8 cellular contexts compared by ENCODE assay signal in genomic region chr14:24369463-24369862, GRCh38. TPM values are rescaled to one million over a fixed set of nuclear protein-coding genes. Genes with fewer than 3 reads are reported as not detected.
DNase-seq lines count a peak whose midpoint lies in the region; ATAC-seq and TF ChIP-seq lines count a peak whose summit lies in the region.

No MANE protein-coding gene starts in this region.

- intact Hi-C loops in activated CD8-positive, alpha-beta T cell treated with anti-CD3 and anti-CD28 coated beads for 36 hours (cut with micrococcal nuclease): loop anchor here (5.0 kb wide), 1 partner anchor 63 kb away; no protein-coding TSS in a partner anchor
- intact Hi-C loops in breast epithelium (cut with DNase I; ENCODE audit: low total_unique reads): loop anchor here (2.0 to 5.0 kb wide), 2 partner anchors 37 to 61 kb away; no protein-coding TSS in a partner anchor

- H3K27ac ChIP-seq in breast epithelium (peak overlapping the region; percentile 93 to 98), mucosa of rectum (ENCODE audit: low read depth in 2 of 2, low read length in 2 of 2) (peak overlapping the region; percentile 52 to 77), thoracic aorta (peak overlapping the region; percentile 98)

- peak overlapping the region; percentile 17 for H3K4me3 Mint-ChIP-seq in activated CD8-positive, alpha-beta T cell treated with anti-CD3 and anti-CD28 coated beads for 36 hours
- no peak overlapping the region for H3K4me3 Mint-ChIP-seq in activated CD8-positive, alpha-beta T cell treated with anti-CD3 and anti-CD28 coated beads, Interleukin-2, amount 10 ng/mL, durations not matched to agents 7 days and 5 days

- H3K4me1 ChIP-seq in breast epithelium (peaks cover 4 to 5% of the 10 kb centered on the region in 2 donors), mucosa of rectum (ENCODE audit: control insufficient read depth in 2 of 2, insufficient read depth in 2 of 2, low read length in 2 of 2) (peaks cover 17 to 29% of the 10 kb centered on the region in 2 donors), thoracic aorta (ENCODE audit: control insufficient read depth in 1 of 2, low read depth in 2 of 2) (peaks cover 10 to 38% of the 10 kb centered on the region in 2 donors)

- peaks cover 32% of the 10 kb centered on the region for H3K4me1 Mint-ChIP-seq in activated CD8-positive, alpha-beta T cell treated with anti-CD3 and anti-CD28 coated beads for 36 hours (ENCODE audit: low read depth)
- H3K4me1 Mint-ChIP-seq in activated CD8-positive, alpha-beta T cell treated with anti-CD3 and anti-CD28 coated beads, Interleukin-2, amount 10 ng/mL, durations not matched to agents 7 days and 5 days (ENCODE audit: low read depth): peaks cover 31% of the 10 kb centered on the region

- ATAC-seq in activated CD8-positive, alpha-beta T cell treated with anti-CD3 and anti-CD28 coated beads for 36 hours: no peak
- no peak for ATAC-seq in activated CD8-positive, alpha-beta T cell treated with anti-CD3 and anti-CD28 coated beads, Interleukin-2, amount 10 ng/mL, durations not matched to agents 7 days and 5 days
- ATAC-seq in thoracic aorta (ENCODE audit: insufficient number of reproducible peaks, low FRiP score, low read depth): no peak
- ATAC-seq in HG03432 (IDR thresholded peaks at IDR 0.05; ENCODE audit: unreplicated experiment): no peak

- no peaks in the 10 kb centered on the region for H3K9me3 Mint-ChIP-seq in activated CD8-positive, alpha-beta T cell treated with anti-CD3 and anti-CD28 coated beads for 36 hours
- no peaks in the 10 kb centered on the region for H3K9me3 Mint-ChIP-seq in activated CD8-positive, alpha-beta T cell treated with anti-CD3 and anti-CD28 coated beads, Interleukin-2, amount 10 ng/mL, durations not matched to agents 7 days and 5 days (ENCODE audit: insufficient read depth)

- no peak overlapping the region for H3K9ac ChIP-seq in mucosa of rectum (ENCODE audit: low read depth in 1 of 2, low read length in 2 of 2)

- H3K27me3 ChIP-seq in breast epithelium: no peaks in the 10 kb centered on the region
- peaks cover 0 to 2% of the 10 kb centered on the region in 2 donors for H3K27me3 ChIP-seq in mucosa of rectum (ENCODE audit: control insufficient read depth in 2 of 2, insufficient read depth in 2 of 2, low read length in 2 of 2)
- H3K27me3 ChIP-seq in thoracic aorta (replicated peaks; ENCODE audit: insufficient read depth): no peaks in the 10 kb centered on the region

- TF ChIP-seq CTCF in activated CD8-positive, alpha-beta T cell treated with anti-CD3 and anti-CD28 coated beads for 36 hours (IDR thresholded peaks at IDR 0.05): no peak
- TF ChIP-seq CTCF in breast epithelium (IDR thresholded peaks at IDR 0.05) (no peak), thoracic aorta (IDR thresholded peaks at IDR 0.05) (no peak)

- H3K27me3 Mint-ChIP-seq in activated CD8-positive, alpha-beta T cell treated with anti-CD3 and anti-CD28 coated beads for 36 hours: peaks cover 33% of the 10 kb centered on the region
- H3K27me3 Mint-ChIP-seq in activated CD8-positive, alpha-beta T cell treated with anti-CD3 and anti-CD28 coated beads, Interleukin-2, amount 10 ng/mL, durations not matched to agents 7 days and 5 days (ENCODE audit: low read depth): peaks cover 46% of the 10 kb centered on the region

- POLR2A ChIA-PET in activated CD8-positive, alpha-beta T cell treated with anti-CD3 and anti-CD28 coated beads for 36 hours (lab: Charles Lee): no interaction called here
- POLR2A ChIA-PET in activated CD8-positive, alpha-beta T cell treated with anti-CD3 and anti-CD28 coated beads, Interleukin-2, amount 10 ng/mL, durations not matched to agents 7 days and 5 days (lab: Charles Lee): interaction anchor here (2.6 kb wide), 1 partner anchor 61 kb away, joined by 11 read pairs; the partner anchor contains the start of gene KHNYN

- CTCF ChIA-PET in activated CD8-positive, alpha-beta T cell treated with anti-CD3 and anti-CD28 coated beads for 36 hours (lab: Charles Lee): interaction anchor here (6.3 kb wide), 1 partner anchor 36 kb away, joined by 30 read pairs; the partner anchor contains the start of gene ADCY4
- CTCF ChIA-PET in activated CD8-positive, alpha-beta T cell treated with anti-CD3 and anti-CD28 coated beads, Interleukin-2, amount 10 ng/mL, durations not matched to agents 7 days and 5 days (lab: Charles Lee): interaction anchor here (4.0 kb wide), 1 partner anchor 61 kb away, joined by 23 read pairs; the partner anchor contains the start of gene KHNYN

- no peak overlapping the region for H3K27ac Mint-ChIP-seq in activated CD8-positive, alpha-beta T cell treated with anti-CD3 and anti-CD28 coated beads for 36 hours
- no peak overlapping the region for H3K27ac Mint-ChIP-seq in activated CD8-positive, alpha-beta T cell treated with anti-CD3 and anti-CD28 coated beads, Interleukin-2, amount 10 ng/mL, durations not matched to agents 7 days and 5 days

- H3K4me3 ChIP-seq in breast epithelium (peak overlapping the region in 2 of 3 donors; percentile 67 to 84), mucosa of rectum (ENCODE audit: low read length in 2 of 2) (peak overlapping the region in 1 of 2 donors; percentile 31), thoracic aorta (peak overlapping the region; percentile 97)

- no peaks in the 10 kb centered on the region for H3K36me3 Mint-ChIP-seq in activated CD8-positive, alpha-beta T cell treated with anti-CD3 and anti-CD28 coated beads for 36 hours (ENCODE audit: low read depth)
- no peaks in the 10 kb centered on the region for H3K36me3 Mint-ChIP-seq in activated CD8-positive, alpha-beta T cell treated with anti-CD3 and anti-CD28 coated beads, Interleukin-2, amount 10 ng/mL, durations not matched to agents 7 days and 5 days (ENCODE audit: low read depth)

- DNase-seq in activated CD8-positive, alpha-beta T cell treated with anti-CD3 and anti-CD28 coated beads for 36 hours: no peak
- no peak for DNase-seq in activated CD8-positive, alpha-beta T cell treated with anti-CD3 and anti-CD28 coated beads, Interleukin-2, amount 10 ng/mL, durations not matched to agents 7 days and 5 days
- DNase-seq in breast epithelium (ENCODE audit: low spot score in 2 of 2) (no peak), thoracic aorta (ENCODE audit: low spot score) (no peak), NCI-H345 (lab: John Stamatoyannopoulos, UW) (no peak), NCI-H446 (lab: John Stamatoyannopoulos, UW) (no peak)

- no peak for TF ChIP-seq POLR2A in breast epithelium (IDR thresholded peaks at IDR 0.05)

- no peaks in the 10 kb centered on the region for H3K9me3 ChIP-seq in breast epithelium
- no peaks in the 10 kb centered on the region for H3K9me3 ChIP-seq in mucosa of rectum (ENCODE audit: control insufficient read depth in 2 of 2, low read length in 2 of 2)
- no peaks in the 10 kb centered on the region for H3K9me3 ChIP-seq in thoracic aorta

- no peaks in the 10 kb centered on the region for H3K36me3 ChIP-seq in breast epithelium
- H3K36me3 ChIP-seq in mucosa of rectum (ENCODE audit: control insufficient read depth in 2 of 2, insufficient read depth in 2 of 2, low read length in 2 of 2): peaks cover 0 to 3% of the 10 kb centered on the region in 2 donors
- peaks cover 6% of the 10 kb centered on the region for H3K36me3 ChIP-seq in thoracic aorta

RNA-seq across cellular contexts. Expression of gene NFATC4, which starts 1.5 kb away (rescaled TPM):
- total RNA-seq in activated CD8-positive, alpha-beta T cell treated with anti-CD3 and anti-CD28 coated beads for 36 hours: 1 to 10 TPM; 1.3 to 2.0 TPM
- total RNA-seq in activated CD8-positive, alpha-beta T cell treated with anti-CD3 and anti-CD28 coated beads, Interleukin-2, amount 10 ng/mL, durations not matched to agents 7 days and 5 days: not detected
- total RNA-seq in breast epithelium (10 to 100 TPM; 28.6 to 67.2 (median 32.8) TPM), thoracic aorta (10 to 100 TPM; 62.0 to 84.5 TPM)

RNA-seq across cellular contexts. Expression of gene NYNRIN, which starts 29.3 kb away (rescaled TPM):
- under 1 TPM; 0.05 to 0.27 TPM for total RNA-seq in activated CD8-positive, alpha-beta T cell treated with anti-CD3 and anti-CD28 coated beads for 36 hours
- under 1 TPM; 0.21 to 0.52 TPM for total RNA-seq in activated CD8-positive, alpha-beta T cell treated with anti-CD3 and anti-CD28 coated beads, Interleukin-2, amount 10 ng/mL, durations not matched to agents 7 days and 5 days
- total RNA-seq in breast epithelium (1 to 10 TPM; 6.4 to 8.2 (median 7.7) TPM), thoracic aorta (10 to 100 TPM in 1 of 2 donors, 1 to 10 TPM in 1; 9.5 to 11.6 TPM)

RNA-seq across cellular contexts. Expression of gene RIPK3, which starts 29.7 kb away (rescaled TPM):
- total RNA-seq in activated CD8-positive, alpha-beta T cell treated with anti-CD3 and anti-CD28 coated beads for 36 hours: 1 to 10 TPM; 5.9 to 6.5 TPM
- 10 to 100 TPM; 26.9 to 28.6 TPM for total RNA-seq in activated CD8-positive, alpha-beta T cell treated with anti-CD3 and anti-CD28 coated beads, Interleukin-2, amount 10 ng/mL, durations not matched to agents 7 days and 5 days
- 10 to 100 TPM; 10.7 to 13.4 (median 12.0) TPM for total RNA-seq in breast epithelium
- 10 to 100 TPM in 1 of 2 donors, 1 to 10 TPM in 1; 6.8 to 17.9 TPM for total RNA-seq in thoracic aorta

RNA-seq across cellular contexts. Expression of gene ADCY4, which starts 34.6 kb away (rescaled TPM):
- 1 to 10 TPM; 1.3 to 1.5 TPM for total RNA-seq in activated CD8-positive, alpha-beta T cell treated with anti-CD3 and anti-CD28 coated beads for 36 hours
- total RNA-seq in activated CD8-positive, alpha-beta T cell treated with anti-CD3 and anti-CD28 coated beads, Interleukin-2, amount 10 ng/mL, durations not matched to agents 7 days and 5 days: 1 to 10 TPM; 3.4 to 4.7 TPM
- 10 to 100 TPM; 13.8 to 60.6 (median 27.7) TPM for total RNA-seq in breast epithelium
- total RNA-seq in thoracic aorta: 10 to 100 TPM; 25.5 to 28.7 TPM

RNA-seq across cellular contexts. Expression of gene LTB4R, which starts 58.2 kb away (rescaled TPM):
- 10 to 100 TPM; 11.6 to 11.7 TPM for total RNA-seq in activated CD8-positive, alpha-beta T cell treated with anti-CD3 and anti-CD28 coated beads for 36 hours
- total RNA-seq in activated CD8-positive, alpha-beta T cell treated with anti-CD3 and anti-CD28 coated beads, Interleukin-2, amount 10 ng/mL, durations not matched to agents 7 days and 5 days: 10 to 100 TPM; 26.9 to 28.0 TPM
- total RNA-seq in breast epithelium: 10 to 100 TPM in 2 of 3 donors, 1 to 10 TPM in 1; 5.7 to 18.4 (median 12.8) TPM
- 10 to 100 TPM in 1 of 2 donors, 1 to 10 TPM in 1; 8.9 to 13.1 TPM for total RNA-seq in thoracic aorta

Comparison
In these comparisons a context has a peak if more than half of its experiments do, and no peak if none do; other contexts are left out.
1. RNA of gene NFATC4, which starts 1.5 kb away (total RNA-seq): 62.0 to 84.5 TPM in thoracic aorta and 28.6 to 67.2 TPM in breast epithelium; 1.3 to 2.0 TPM in activated CD8-positive, alpha-beta T cell treated with anti-CD3 and anti-CD28 coated beads for 36 hours and not detected in activated CD8-positive, alpha-beta T cell treated with anti-CD3 and anti-CD28 coated beads, Interleukin-2, amount 10 ng/mL, durations not matched to agents 7 days and 5 days; every median in the first group is over 4 times any median in the second.
2. RNA of gene NYNRIN, which starts 29.3 kb away (total RNA-seq): 9.5 to 11.6 TPM in thoracic aorta and 6.4 to 8.2 TPM in breast epithelium; 0.21 to 0.52 TPM in activated CD8-positive, alpha-beta T cell treated with anti-CD3 and anti-CD28 coated beads, Interleukin-2, amount 10 ng/mL, durations not matched to agents 7 days and 5 days and 0.05 to 0.27 TPM in activated CD8-positive, alpha-beta T cell treated with anti-CD3 and anti-CD28 coated beads for 36 hours; every median in the first group is over 4 times any median in the second.
3. Peak in every context shown above with its lines, with median percentiles within 50 percentile points of each other: H3K27ac ChIP-seq.